Comparison of ENCODE assay signal across 19 cellular contexts in the genomic region with DNA sequence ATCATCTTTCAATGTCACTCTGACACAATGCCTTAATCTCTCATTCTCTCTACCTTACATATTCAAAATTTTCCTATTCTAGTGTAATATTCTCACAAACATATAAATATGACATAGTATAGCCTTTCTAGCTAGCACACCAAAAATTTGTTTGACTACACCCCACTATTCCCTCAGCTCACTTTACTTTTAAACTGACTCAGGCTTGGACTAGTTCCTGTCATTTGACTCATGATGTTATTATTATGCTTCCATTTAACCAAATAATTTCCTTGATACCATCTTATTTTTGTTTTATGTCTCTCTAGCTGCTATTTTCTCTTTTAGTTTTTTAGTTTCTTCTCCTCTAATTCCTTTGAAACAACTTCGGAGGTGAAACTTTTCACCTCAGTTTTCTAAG.
DNase-seq lines count a peak whose midpoint lies in the region; ATAC-seq and TF ChIP-seq lines count a peak whose summit lies in the region.
"Had no signal": no experiment of that assay in that cellular context is flagged by ENCODE, and none has a peak within 500 bp of the region (broad histone marks: within the 10 kb centered on the region; RNA-seq: fewer than 3 reads in every experiment).

No MANE protein-coding gene starts in this region.

- H3K4me3 ChIP-seq in GM23248: no peak overlapping the region
- H3K4me3 ChIP-seq in adipocyte (ENCODE audit: low read length): no peak overlapping the region
- no peak overlapping the region for H3K4me3 ChIP-seq in fibroblast of lung (replicated peaks in 1 of 4; ENCODE audit: control extremely low read depth in 1 of 4, insufficient read depth in 1 of 4, low read depth in 3 of 4, low read length in 4 of 4)
- H3K4me3 ChIP-seq in osteoblast (ENCODE audit: insufficient read depth, low read length): no peak overlapping the region
- no peak overlapping the region for H3K4me3 ChIP-seq in ascending aorta

- intact Hi-C loops in ascending aorta (cut with DNase I): no loop called here

- DNase-seq in GM23248 (peak; percentile 0), adipocyte (ENCODE audit: low read depth) (peak; percentile 7), fibroblast of lung (ENCODE audit: low read depth in 2 of 2) (peak; percentile 11 to 39), osteoblast (ENCODE audit: insufficient read length, low spot score, missing footprints) (peak; percentile 49), ecto neural progenitor cell (ENCODE audit: low spot score) (no peak), UCSD-AML1 (lab: John Stamatoyannopoulos, UW; ENCODE audit: unreplicated experiment) (no peak), ascending aorta (ENCODE audit: low spot score in 2 of 2) (no peak)
- DNase-seq: CD4-positive, alpha-beta T cell; GDM1; H7; KBM-7; NCI-H1092; NCI-H1436; NCI-H187 treated with DMSO at 0.1 percent for 48 hours; NCI-H2107; NCI-H510A; SIG-M5 had no signal

- H3K36me3 ChIP-seq in GM23248 (ENCODE audit: low read depth): no peaks in the 10 kb centered on the region
- no peaks in the 10 kb centered on the region for H3K36me3 ChIP-seq in adipocyte (ENCODE audit: control insufficient read depth, insufficient read depth, low read length, severe bottlenecking)
- no peaks in the 10 kb centered on the region for H3K36me3 ChIP-seq in fibroblast of lung (ENCODE audit: control insufficient read depth, insufficient read depth, low read length)
- no peaks in the 10 kb centered on the region for H3K36me3 ChIP-seq in osteoblast (ENCODE audit: insufficient read depth, low read length)
- H3K36me3 ChIP-seq in ascending aorta: no peaks in the 10 kb centered on the region

- no peak for ATAC-seq in GM18519 (IDR thresholded peaks at IDR 0.05; ENCODE audit: low FRiP score, unreplicated experiment)
- ATAC-seq: Panc1 had no signal

- no peaks in the 10 kb centered on the region for H3F3A ChIP-seq in GM23248 (ENCODE audit: insufficient read depth)

- WGBS in GM23248 (ENCODE audit: low coverage in 1 of 2, low lambda C conversion rate in 2 of 2, missing lambda C conversion rate in 2 of 2), 2 experiments: 71 to 74% methylated on average over 1 of the region's 1 CpG

- H2AFZ ChIP-seq in GM23248 (no peak overlapping the region), fibroblast of lung (ENCODE audit: low read length) (no peak overlapping the region), osteoblast (ENCODE audit: low read length) (no peak overlapping the region)

- no peaks in the 10 kb centered on the region for H3K79me2 ChIP-seq in GM23248 (ENCODE audit: insufficient read depth)
- H3K79me2 ChIP-seq in fibroblast of lung (ENCODE audit: control insufficient read depth, insufficient read depth, low read length): no peaks in the 10 kb centered on the region
- H3K79me2 ChIP-seq in osteoblast (ENCODE audit: insufficient read depth, low read length): no peaks in the 10 kb centered on the region

- H3K27me3 ChIP-seq in GM23248 (replicated peaks; ENCODE audit: insufficient read depth) (no peaks in the 10 kb centered on the region), adipocyte (replicated peaks; ENCODE audit: control insufficient read depth, insufficient read depth, low read length) (no peaks in the 10 kb centered on the region), fibroblast of lung (ENCODE audit: control insufficient read depth, insufficient read depth, low read length) (no peaks in the 10 kb centered on the region), osteoblast (ENCODE audit: insufficient read depth, low read length) (no peaks in the 10 kb centered on the region), ascending aorta (no peaks in the 10 kb centered on the region)

- H3K4me1 ChIP-seq in GM23248 (ENCODE audit: insufficient read depth) (no peaks in the 10 kb centered on the region), adipocyte (ENCODE audit: control insufficient read depth, insufficient read depth, low read length) (peaks cover 3% of the 10 kb centered on the region), fibroblast of lung (ENCODE audit: control insufficient read depth, extremely low read depth, insufficient read depth, low read length) (no peaks in the 10 kb centered on the region), osteoblast (ENCODE audit: insufficient read depth, low read length) (no peaks in the 10 kb centered on the region), ascending aorta (no peaks in the 10 kb centered on the region)

- H3K4me2 ChIP-seq in GM23248 (ENCODE audit: unreplicated experiment) (no peak overlapping the region), fibroblast of lung (ENCODE audit: extremely low read depth, insufficient read depth, low read length) (no peak overlapping the region), osteoblast (ENCODE audit: insufficient read depth, low read length) (no peak overlapping the region)

- no peak overlapping the region for H3K27ac ChIP-seq in GM23248
- no peak overlapping the region for H3K27ac ChIP-seq in fibroblast of lung (ENCODE audit: insufficient read depth, low read length)
- no peak overlapping the region for H3K27ac ChIP-seq in osteoblast (ENCODE audit: low read depth, low read length)
- H3K27ac ChIP-seq in ascending aorta: no peak overlapping the region

- H3K9ac ChIP-seq in GM23248: no peak overlapping the region
- H3K9ac ChIP-seq in adipocyte (ENCODE audit: low read length): no peak overlapping the region
- no peak overlapping the region for H3K9ac ChIP-seq in fibroblast of lung (ENCODE audit: insufficient read depth, low read length)

- H3K9me3 ChIP-seq in GM23248 (ENCODE audit: low read depth) (no peaks in the 10 kb centered on the region), adipocyte (ENCODE audit: control insufficient read depth, low read length) (no peaks in the 10 kb centered on the region), fibroblast of lung (ENCODE audit: control insufficient read depth, insufficient read depth, low read depth, low read length) (no peaks in the 10 kb centered on the region), osteoblast (ENCODE audit: low read depth, low read length) (no peaks in the 10 kb centered on the region), ascending aorta (no peaks in the 10 kb centered on the region)

- H4K20me1 ChIP-seq in GM23248 (ENCODE audit: insufficient read depth) (no peaks in the 10 kb centered on the region), fibroblast of lung (ENCODE audit: control insufficient read depth, extremely low read depth, insufficient read depth, low read length) (no peaks in the 10 kb centered on the region), osteoblast (ENCODE audit: insufficient read depth, low read length) (no peaks in the 10 kb centered on the region)

- H3K9me2 ChIP-seq in GM23248 (ENCODE audit: insufficient read depth): no peaks in the 10 kb centered on the region

- in situ Hi-C loops in GM23248 (cut with MboI): no loop called here

- TF ChIP-seq CTCF in fibroblast of lung (conservative IDR thresholded peaks at IDR 0.05 in 1 of 2, IDR thresholded peaks at IDR 0.05 in 1 of 2; ENCODE audit: low read depth in 1 of 2, low read length in 2 of 2): no peak
- TF ChIP-seq CTCF in osteoblast (IDR thresholded peaks at IDR 0.05; ENCODE audit: extremely low read depth, low read depth, low read length): no peak
- no peak for TF ChIP-seq CTCF in ascending aorta (IDR thresholded peaks at IDR 0.05)

Comparison
In these comparisons a context has a peak if more than half of its experiments do, and no peak if none do; other contexts are left out.
1. DNase-seq: peak in GM23248 (single experiment), adipocyte (single experiment), fibroblast of lung (2 of 2) and osteoblast (single experiment); none in ecto neural progenitor cell (single experiment), UCSD-AML1 (single experiment) and ascending aorta (0 of 2).